Comparison of ENCODE assay signal across 8 cellular contexts in genomic region chr6:74557236-74557635, GRCh38.
"Had no signal": no experiment of that assay in that cellular context is flagged by ENCODE, and none has a peak within 500 bp of the region (broad histone marks: within the 10 kb centered on the region; RNA-seq: fewer than 3 reads in every experiment).

No MANE protein-coding gene starts in this region.

- H3K27ac ChIP-seq: GM23248 had no signal

- DNase-seq: GM23248, GOT3, H9, HCEC 1CT, IMR-90 had no signal

- H3K4me3 Mint-ChIP-seq: H9 had no signal

- H3K4me1 Mint-ChIP-seq: H9 had no signal

- H3K4me3 ChIP-seq: GM23248, K562 had no signal

- FAIRE-seq: H54, HTR-8/SVneo, K562 had no signal

- ATAC-seq: K562 had no signal

- H3K9ac ChIP-seq: GM23248 had no signal

- H2AFZ ChIP-seq: GM23248 had no signal
